Comparison of ENCODE assay signal across 17 cellular contexts in the genomic region with DNA sequence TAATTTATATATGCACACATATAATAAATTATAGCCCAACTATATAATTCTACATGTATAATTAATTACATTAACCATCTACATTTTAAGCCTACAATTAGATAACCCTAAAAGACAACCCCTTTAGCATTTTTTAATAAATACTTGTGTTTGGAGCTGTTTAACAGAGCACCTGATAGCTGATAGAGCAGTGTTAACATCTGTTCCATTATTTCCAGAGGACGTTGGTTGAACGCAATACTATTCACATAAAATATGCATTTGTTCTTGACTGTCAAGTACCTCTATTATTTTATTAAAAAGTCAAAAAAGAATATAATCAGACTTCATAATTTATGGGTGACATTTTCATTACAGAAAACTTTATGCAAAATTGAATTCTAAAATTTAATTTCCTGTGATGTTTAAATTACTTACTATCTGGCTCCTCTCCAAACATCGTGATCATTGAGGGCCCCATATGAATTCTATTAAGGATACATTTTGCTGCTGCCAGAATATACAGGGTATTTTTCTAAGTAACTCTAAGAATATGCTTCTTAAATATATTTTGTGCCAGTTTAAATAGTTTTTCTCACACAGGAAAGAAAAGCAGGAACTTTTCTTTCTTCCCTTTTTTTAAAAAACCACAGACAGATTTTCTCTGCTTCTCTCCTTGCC.
"Had no signal": no experiment of that assay in that cellular context is flagged by ENCODE, and none has a peak within 500 bp of the region (broad histone marks: within the 10 kb centered on the region; RNA-seq: fewer than 3 reads in every experiment).

No MANE protein-coding gene starts in this region.

- H3K27ac ChIP-seq: heart right ventricle, parathyroid adenoma, prostate gland, testis, tibial nerve, upper lobe of right lung, vagina had no signal

- H3K4me3 ChIP-seq: heart right ventricle, prostate gland, testis, tibial nerve, upper lobe of right lung, vagina had no signal

- H3K4me1 ChIP-seq: parathyroid adenoma, prostate gland, testis, upper lobe of right lung had no signal

- DNase-seq: effector CD8-positive, alpha-beta T cell; gastrocnemius medialis; heart right ventricle; hypothalamus; kidney glomerular epithelial cell; mesendoderm; naive B cell; stimulated activated CD4-positive, alpha-beta T cell treated with anti-CD3 and anti-CD28 coated beads, Interleukin-2, amount 100 ng/mL, for 24 hours; stimulated activated CD4-positive, alpha-beta T cell treated with anti-CD3 and anti-CD28 coated beads, Interleukin-4, amount 100 ng/mL, for 4 hours; stimulated activated naive B cell treated with anti-CD40 and anti-IgM and Interleukin-4, amounts not matched to agents 10 μg/mL and 1 μg/mL and 100 μg/mL, for 72 hours; stimulated activated naive CD8-positive, alpha-beta T cell treated with anti-CD3 and anti-CD28 coated beads, Interleukin-15, amount 100 ng/mL, for 72 hours; testis; upper lobe of right lung had no signal

- H3K27me3 ChIP-seq: gastrocnemius medialis, heart right ventricle, testis, tibial nerve, upper lobe of right lung, vagina had no signal

- H3K9me3 ChIP-seq: gastrocnemius medialis, heart right ventricle, prostate gland, testis, tibial nerve, upper lobe of right lung, vagina had no signal

- H3K36me3 ChIP-seq: gastrocnemius medialis, heart right ventricle, prostate gland, tibial nerve, upper lobe of right lung, vagina had no signal

- H3K9ac ChIP-seq: parathyroid adenoma had no signal
